ENCODE assay signal across 22 cellular contexts in genomic region chr6:40891686-40892085, GRCh38.
"Had no signal": no experiment of that assay in that cellular context is flagged by ENCODE, and none has a peak within 500 bp of the region (broad histone marks: within the 10 kb centered on the region; RNA-seq: fewer than 3 reads in every experiment).

No MANE protein-coding gene starts in this region.

- H3K36me3 Mint-ChIP-seq: immature natural killer cell; natural killer cell treated with Interleukin-12 subunit alpha and Interleukin-12 subunit beta and Interleukin-15 and Interleukin-18, amount 100 ng/mL, for 72 hours had no signal

- H3K9me3 Mint-ChIP-seq: immature natural killer cell; natural killer cell treated with Interleukin-12 subunit alpha and Interleukin-12 subunit beta and Interleukin-15 and Interleukin-18, amount 100 ng/mL, for 72 hours had no signal

- H3K4me1 Mint-ChIP-seq: immature natural killer cell had no signal

- H3K4me1 ChIP-seq: transverse colon had no signal

- H3K9me3 ChIP-seq: esophagus muscularis mucosa, neutrophil, psoas muscle, sigmoid colon, stomach, thoracic aorta, transverse colon had no signal

- H3K27ac ChIP-seq: epithelial cell of prostate, esophagus muscularis mucosa, neutrophil, psoas muscle, sigmoid colon, skin epidermis, stomach, thoracic aorta, transverse colon had no signal

- H3K27me3 ChIP-seq: esophagus muscularis mucosa, neutrophil, sigmoid colon, transverse colon had no signal

- H3K36me3 ChIP-seq: neutrophil, sigmoid colon, stomach, thoracic aorta, transverse colon had no signal

- H3K4me3 ChIP-seq: esophagus muscularis mucosa, lung, psoas muscle, sigmoid colon, skin epidermis, stomach, thoracic aorta, transverse colon had no signal

- H3K4me3 Mint-ChIP-seq: immature natural killer cell; natural killer cell treated with Interleukin-12 subunit alpha and Interleukin-12 subunit beta and Interleukin-15 and Interleukin-18, amount 100 ng/mL, for 72 hours had no signal

- DNase-seq: effector memory CD4-positive, alpha-beta T cell; foreskin fibroblast; immature natural killer cell; left ventricle myocardium superior; mesenchymal stem cell; midbrain; psoas muscle; sigmoid colon; stimulated activated CD4-positive, alpha-beta T cell treated with anti-CD3 and anti-CD28 coated beads, Interleukin-2, amount 100 ng/mL, for 24 hours; stimulated activated naive CD4-positive, alpha-beta T cell; stomach; substantia nigra; transverse colon had no signal

- H3K27ac Mint-ChIP-seq: immature natural killer cell; natural killer cell treated with Interleukin-12 subunit alpha and Interleukin-12 subunit beta and Interleukin-15 and Interleukin-18, amount 100 ng/mL, for 72 hours had no signal

- FAIRE-seq: endometrium, keratinocyte had no signal
